ENCODE assay signal across 19 cellular contexts in the genomic region with DNA sequence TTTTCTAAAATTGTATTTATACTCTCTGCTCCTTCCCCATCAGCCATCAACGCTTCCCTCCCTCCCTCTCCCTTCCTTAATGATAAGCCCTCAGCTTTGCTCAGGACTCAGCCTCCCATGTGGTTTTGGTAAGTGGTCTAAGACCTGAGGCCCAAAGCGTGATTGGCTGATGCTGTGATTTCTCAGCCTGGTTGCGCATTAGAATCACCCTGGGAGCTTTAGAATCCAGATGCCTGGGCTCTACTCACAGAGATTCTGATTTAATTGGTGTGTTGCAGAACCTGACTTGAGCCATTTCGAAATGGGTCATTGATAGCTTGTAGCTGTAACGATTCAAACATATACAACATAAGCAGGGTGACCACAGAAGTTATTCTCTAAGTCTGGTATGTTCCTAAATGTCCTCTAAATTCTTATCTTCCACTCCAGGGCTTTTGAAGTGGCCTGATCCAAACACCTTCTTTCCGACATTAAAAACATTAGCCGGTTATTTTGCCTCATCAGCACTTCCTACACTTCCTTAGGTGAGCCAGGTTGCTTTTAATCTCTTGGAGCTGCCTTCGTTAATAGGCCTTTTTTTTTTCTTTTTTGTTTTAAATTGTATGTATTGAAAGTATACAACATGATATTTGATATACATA.
"Had no signal": no experiment of that assay in that cellular context is flagged by ENCODE, and none has a peak within 500 bp of the region (broad histone marks: within the 10 kb centered on the region; RNA-seq: fewer than 3 reads in every experiment).

No MANE protein-coding gene starts in this region.

- H3K36me3 Mint-ChIP-seq: T-cell had no signal

- H3K27ac ChIP-seq: ascending aorta, dorsolateral prefrontal cortex, prostate gland, thoracic aorta had no signal

- H3K27ac Mint-ChIP-seq: activated CD4-positive, alpha-beta T cell treated with anti-CD3 and anti-CD28 coated beads for 36 hours; activated CD8-positive, alpha-beta T cell treated with anti-CD3 and anti-CD28 coated beads, Interleukin-2, amount 10 ng/mL, durations not matched to agents 7 days and 5 days; activated naive CD8-positive, alpha-beta T cell treated with anti-CD3 and anti-CD28 coated beads, Interleukin-2, amount 50 U/mL, for 24 hours; stimulated activated naive CD8-positive, alpha-beta T cell treated with anti-CD3 and anti-CD28 coated beads, Interleukin-15, amount 100 ng/mL, for 72 hours had no signal

- H3K4me3 ChIP-seq: ascending aorta, dorsolateral prefrontal cortex, prostate gland, sigmoid colon, thoracic aorta had no signal

- DNase-seq: activated CD4-positive, alpha-beta T cell treated with anti-CD3 and anti-CD28 coated beads for 36 hours; activated CD8-positive, alpha-beta memory T cell treated with anti-CD3 and anti-CD28 coated beads, Interleukin-2, amount 50 U/mL, for 48 hours; activated CD8-positive, alpha-beta T cell treated with anti-CD3 and anti-CD28 coated beads, Interleukin-2, amount 10 ng/mL, durations not matched to agents 7 days and 5 days; activated naive CD4-positive, alpha-beta T cell treated with Interleukin-2 at 50 U/mL for 16 hours; activated naive CD8-positive, alpha-beta T cell treated with anti-CD3 and anti-CD28 coated beads, Interleukin-2, amount 50 U/mL, for 24 hours; dorsolateral prefrontal cortex; kidney; naive thymus-derived CD8-positive, alpha-beta T cell; sigmoid colon; stimulated activated CD4-positive, alpha-beta T cell treated with anti-CD3 and anti-CD28 coated beads, Interleukin-2, amount 100 ng/mL, for 24 hours; stimulated activated naive CD8-positive, alpha-beta T cell treated with anti-CD3 and anti-CD28 coated beads, Interleukin-15, amount 100 ng/mL, for 72 hours; T-cell; T1000 had no signal

- H3K4me3 Mint-ChIP-seq: activated CD4-positive, alpha-beta T cell treated with anti-CD3 and anti-CD28 coated beads for 36 hours; activated CD8-positive, alpha-beta T cell treated with anti-CD3 and anti-CD28 coated beads, Interleukin-2, amount 10 ng/mL, durations not matched to agents 7 days and 5 days; activated naive CD8-positive, alpha-beta T cell treated with anti-CD3 and anti-CD28 coated beads, Interleukin-2, amount 50 U/mL, for 24 hours; naive thymus-derived CD8-positive, alpha-beta T cell; stimulated activated naive CD8-positive, alpha-beta T cell treated with anti-CD3 and anti-CD28 coated beads, Interleukin-15, amount 100 ng/mL, for 72 hours; T-cell had no signal

- ATAC-seq: activated CD4-positive, alpha-beta T cell treated with anti-CD3 and anti-CD28 coated beads for 36 hours; activated CD8-positive, alpha-beta T cell treated with anti-CD3 and anti-CD28 coated beads, Interleukin-2, amount 10 ng/mL, durations not matched to agents 7 days and 5 days; activated naive CD8-positive, alpha-beta T cell treated with anti-CD3 and anti-CD28 coated beads, Interleukin-2, amount 50 U/mL, for 24 hours; esophagus mucosa; naive thymus-derived CD8-positive, alpha-beta T cell; stimulated activated naive CD8-positive, alpha-beta T cell treated with anti-CD3 and anti-CD28 coated beads, Interleukin-15, amount 100 ng/mL, for 72 hours; T-cell had no signal

- H3K27me3 Mint-ChIP-seq: activated CD4-positive, alpha-beta T cell treated with anti-CD3 and anti-CD28 coated beads for 36 hours; activated naive CD8-positive, alpha-beta T cell treated with anti-CD3 and anti-CD28 coated beads, Interleukin-2, amount 50 U/mL, for 24 hours; naive thymus-derived CD8-positive, alpha-beta T cell; stimulated activated naive CD8-positive, alpha-beta T cell treated with anti-CD3 and anti-CD28 coated beads, Interleukin-15, amount 100 ng/mL, for 72 hours; T-cell had no signal

- H3K36me3 ChIP-seq: ascending aorta, prostate gland, sigmoid colon, thoracic aorta had no signal

- H3K9me3 Mint-ChIP-seq: activated naive CD8-positive, alpha-beta T cell treated with anti-CD3 and anti-CD28 coated beads, Interleukin-2, amount 50 U/mL, for 24 hours; naive thymus-derived CD8-positive, alpha-beta T cell; stimulated activated naive CD8-positive, alpha-beta T cell treated with anti-CD3 and anti-CD28 coated beads, Interleukin-15, amount 100 ng/mL, for 72 hours; T-cell had no signal

- H3K27me3 ChIP-seq: ascending aorta, dorsolateral prefrontal cortex, sigmoid colon had no signal

- FAIRE-seq: endometrium, frontal cortex, kidney had no signal

- H3K9me3 ChIP-seq: ascending aorta, prostate gland, sigmoid colon, thoracic aorta had no signal
